ENCODE assay signal across 1 cellular context in the genomic region with DNA sequence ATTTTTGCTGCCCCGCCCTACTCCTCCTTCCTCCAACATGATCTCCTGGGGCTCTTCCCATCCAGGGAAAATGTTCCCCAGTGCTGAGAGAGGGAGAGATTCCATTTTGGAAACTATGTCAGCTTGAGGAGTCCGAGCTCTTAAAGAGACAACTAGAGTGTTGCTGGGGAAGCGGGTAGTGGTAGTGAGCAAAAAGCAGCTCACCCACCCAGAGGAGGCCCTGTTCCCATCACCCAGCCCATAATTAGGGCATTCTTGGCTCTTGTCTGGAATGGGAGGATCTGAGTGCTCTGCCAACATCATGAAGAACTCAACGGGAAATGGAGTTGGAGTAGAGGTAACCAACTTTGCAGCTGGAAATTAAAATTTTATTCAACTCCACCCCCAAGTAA.
TF ChIP-seq lines count a peak whose summit lies in the region.

No MANE protein-coding gene starts in this region.

TF ChIP-seq in neural cell, 6 proteins besides CTCF, POLR2A, EP300 and RAD21:
- no peak for TF ChIP-seq POLR2AphosphoS5 (IDR thresholded peaks at IDR 0.05)
- no peak for TF ChIP-seq SMC3 (conservative IDR thresholded peaks at IDR 0.05; ENCODE audit: poor library complexity)
- no peak for TF ChIP-seq MXI1 (conservative IDR thresholded peaks at IDR 0.05; ENCODE audit: poor library complexity, severe bottlenecking)
- no peak for TF ChIP-seq TAF1 (IDR thresholded peaks at IDR 0.05; ENCODE audit: low read depth)
- no peak for TF ChIP-seq EZH2 (IDR thresholded peaks at IDR 0.05; ENCODE audit: borderline replicate concordance, insufficient read depth, low read length, poor library complexity, severe bottlenecking)
- TF ChIP-seq, protein P1, sequence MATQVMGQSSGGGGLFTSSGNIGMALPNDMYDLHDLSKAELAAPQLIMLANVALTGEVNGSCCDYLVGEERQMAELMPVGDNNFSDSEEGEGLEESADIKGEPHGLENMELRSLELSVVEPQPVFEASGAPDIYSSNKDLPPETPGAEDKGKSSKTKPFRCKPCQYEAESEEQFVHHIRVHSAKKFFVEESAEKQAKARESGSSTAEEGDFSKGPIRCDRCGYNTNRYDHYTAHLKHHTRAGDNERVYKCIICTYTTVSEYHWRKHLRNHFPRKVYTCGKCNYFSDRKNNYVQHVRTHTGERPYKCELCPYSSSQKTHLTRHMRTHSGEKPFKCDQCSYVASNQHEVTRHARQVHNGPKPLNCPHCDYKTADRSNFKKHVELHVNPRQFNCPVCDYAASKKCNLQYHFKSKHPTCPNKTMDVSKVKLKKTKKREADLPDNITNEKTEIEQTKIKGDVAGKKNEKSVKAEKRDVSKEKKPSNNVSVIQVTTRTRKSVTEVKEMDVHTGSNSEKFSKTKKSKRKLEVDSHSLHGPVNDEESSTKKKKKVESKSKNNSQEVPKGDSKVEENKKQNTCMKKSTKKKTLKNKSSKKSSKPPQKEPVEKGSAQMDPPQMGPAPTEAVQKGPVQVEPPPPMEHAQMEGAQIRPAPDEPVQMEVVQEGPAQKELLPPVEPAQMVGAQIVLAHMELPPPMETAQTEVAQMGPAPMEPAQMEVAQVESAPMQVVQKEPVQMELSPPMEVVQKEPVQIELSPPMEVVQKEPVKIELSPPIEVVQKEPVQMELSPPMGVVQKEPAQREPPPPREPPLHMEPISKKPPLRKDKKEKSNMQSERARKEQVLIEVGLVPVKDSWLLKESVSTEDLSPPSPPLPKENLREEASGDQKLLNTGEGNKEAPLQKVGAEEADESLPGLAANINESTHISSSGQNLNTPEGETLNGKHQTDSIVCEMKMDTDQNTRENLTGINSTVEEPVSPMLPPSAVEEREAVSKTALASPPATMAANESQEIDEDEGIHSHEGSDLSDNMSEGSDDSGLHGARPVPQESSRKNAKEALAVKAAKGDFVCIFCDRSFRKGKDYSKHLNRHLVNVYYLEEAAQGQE (IDR thresholded peaks at IDR 0.05; ENCODE audit: borderline replicate concordance) = no peak
